26 cellular contexts compared by ENCODE assay signal in genomic region chr1:16279186-16279585, GRCh38.
"Had no signal": no experiment of that assay in that cellular context is flagged by ENCODE, and none has a peak within 500 bp of the region (broad histone marks: within the 10 kb centered on the region; RNA-seq: fewer than 3 reads in every experiment).

No MANE protein-coding gene starts in this region.

- H3K9me3 ChIP-seq: left ventricle myocardium inferior, neutrophil, stomach, testis, thyroid gland, transverse colon, upper lobe of left lung, vagina had no signal

- H3K27ac ChIP-seq: left ventricle myocardium inferior, neural progenitor cell, neutrophil, parathyroid adenoma, skin epidermis, stomach, testis, thyroid gland, upper lobe of left lung, vagina had no signal

- H3K4me1 Mint-ChIP-seq: mesothelial cell of epicardium, nephron progenitor cell, neural progenitor cell had no signal

- H3K27me3 ChIP-seq: neural progenitor cell, neutrophil, stomach, testis, thyroid gland, transverse colon, upper lobe of left lung, vagina had no signal

- DNase-seq: islet precursor cell; left ventricle myocardium inferior; mesendoderm; naive B cell; natural killer cell; nephron progenitor cell; occipital lobe; right cardiac atrium; stimulated activated CD4-positive, alpha-beta T cell treated with anti-CD3 and anti-CD28 coated beads, Interleukin-12 subunit alpha, Interleukin-12 subunit beta, amount 100 ng/mL, for 4 hours; stimulated activated CD4-positive, alpha-beta T cell treated with anti-CD3 and anti-CD28 coated beads, Interleukin-15, amount 100 ng/mL, for 24 hours; stimulated activated CD4-positive, alpha-beta T cell treated with anti-CD3 and anti-CD28 coated beads, Interleukin-2, amount 100 ng/mL, for 24 hours; stimulated activated CD4-positive, alpha-beta T cell treated with anti-CD3 and anti-CD28 coated beads, Interleukin-4, amount 100 ng/mL, for 1 hour; stimulated activated naive B cell treated with anti-CD40 and anti-IgM and Interleukin-4, amounts not matched to agents 10 μg/mL and 1 μg/mL and 100 μg/mL, for 72 hours; stimulated activated naive CD8-positive, alpha-beta T cell treated with anti-CD3 and anti-CD28 coated beads, Interleukin-15, Interleukin-2, amounts not matched to agents 100 U/mL and 50 U/mL, for 24 hours; stomach; testis; thyroid gland; transverse colon; upper lobe of left lung had no signal

- H3K36me3 Mint-ChIP-seq: natural killer cell had no signal

- H3K4me1 ChIP-seq: neural progenitor cell, parathyroid adenoma, testis had no signal

- H3K9me3 Mint-ChIP-seq: mesothelial cell of epicardium; naive B cell; natural killer cell; nephron progenitor cell; neural progenitor cell; stimulated activated naive B cell treated with anti-CD40 and anti-IgM and Interleukin-4, amounts not matched to agents 10 μg/mL and 1 μg/mL and 100 μg/mL, for 72 hours had no signal

- H3K27ac Mint-ChIP-seq: mesothelial cell of epicardium; nephron progenitor cell; neural progenitor cell; stimulated activated naive B cell treated with anti-CD40 and anti-IgM and Interleukin-4, amounts not matched to agents 10 μg/mL and 1 μg/mL and 100 μg/mL, for 72 hours had no signal

- H3K4me3 ChIP-seq: left ventricle myocardium inferior, lung, neural progenitor cell, skin epidermis, stomach, testis, thyroid gland, transverse colon, upper lobe of left lung, vagina had no signal

- H3K36me3 ChIP-seq: left ventricle myocardium inferior, neural progenitor cell, neutrophil, thyroid gland, transverse colon, upper lobe of left lung, vagina had no signal

- H3K4me3 Mint-ChIP-seq: mesothelial cell of epicardium; naive B cell; natural killer cell; nephron progenitor cell; neural progenitor cell; stimulated activated naive B cell treated with anti-CD40 and anti-IgM and Interleukin-4, amounts not matched to agents 10 μg/mL and 1 μg/mL and 100 μg/mL, for 72 hours had no signal

- ATAC-seq: natural killer cell; right cardiac atrium; stimulated activated naive B cell treated with anti-CD40 and anti-IgM and Interleukin-4, amounts not matched to agents 10 μg/mL and 1 μg/mL and 100 μg/mL, for 72 hours; stimulated activated naive CD8-positive, alpha-beta T cell treated with anti-CD3 and anti-CD28 coated beads, Interleukin-15, Interleukin-2, amounts not matched to agents 100 U/mL and 50 U/mL, for 24 hours had no signal

- H3K27me3 Mint-ChIP-seq: naive B cell; stimulated activated naive B cell treated with anti-CD40 and anti-IgM and Interleukin-4, amounts not matched to agents 10 μg/mL and 1 μg/mL and 100 μg/mL, for 72 hours had no signal
